In the genomic region with DNA sequence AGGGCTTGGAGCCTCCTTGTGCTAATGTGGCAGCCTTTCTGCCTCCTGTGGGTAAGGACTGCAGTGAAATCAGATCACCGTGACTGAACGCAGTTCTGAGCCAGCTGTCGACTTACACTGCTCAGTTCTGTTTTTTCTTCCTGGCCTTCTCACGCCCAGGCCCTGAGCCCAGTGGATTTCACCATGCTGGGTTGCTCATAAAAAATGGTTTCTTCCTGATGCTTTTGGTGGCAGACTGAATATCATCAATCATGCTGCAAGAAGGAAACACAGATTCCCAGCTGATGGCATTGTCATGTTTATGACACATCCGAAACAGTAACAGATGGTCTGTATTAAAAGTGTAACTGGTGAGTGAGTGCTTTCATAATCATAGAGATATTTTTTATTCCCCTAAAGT, we compare ENCODE assay signal across 18 cellular contexts.
DNase-seq lines count a peak whose midpoint lies in the region; ATAC-seq and TF ChIP-seq lines count a peak whose summit lies in the region.
"Had no signal": no experiment of that assay in that cellular context is flagged by ENCODE, and none has a peak within 500 bp of the region (broad histone marks: within the 10 kb centered on the region; RNA-seq: fewer than 3 reads in every experiment).

No MANE protein-coding gene starts in this region.

- H2AFZ ChIP-seq in smooth muscle cell (ENCODE audit: low read depth) = no peak overlapping the region

- peak; percentile 88 for ATAC-seq in gastroesophageal sphincter

- H3K36me3 ChIP-seq in adipocyte (ENCODE audit: control insufficient read depth, insufficient read depth, low read length, severe bottlenecking) (no peaks in the 10 kb centered on the region), gastroesophageal sphincter (no peaks in the 10 kb centered on the region), smooth muscle cell (ENCODE audit: low read depth) (no peaks in the 10 kb centered on the region), prostate gland (no peaks in the 10 kb centered on the region)
- H3K36me3 ChIP-seq: adrenal gland, BLaER1, transverse colon had no signal

- no peak for TF ChIP-seq EP300 in gastroesophageal sphincter (IDR thresholded peaks at IDR 0.05)

- no peak overlapping the region for H3K4me2 ChIP-seq in smooth muscle cell
- H3K4me2 ChIP-seq: BLaER1 had no signal

- peaks cover 11% of the 10 kb centered on the region for H3K4me1 ChIP-seq in adipocyte (ENCODE audit: control insufficient read depth, insufficient read depth, low read length)
- H3K4me1 ChIP-seq in gastroesophageal sphincter = no peaks in the 10 kb centered on the region
- no peaks in the 10 kb centered on the region for H3K4me1 ChIP-seq in smooth muscle cell (ENCODE audit: low read depth)
- no peaks in the 10 kb centered on the region for H3K4me1 ChIP-seq in prostate gland (replicated peaks)
- H3K4me1 ChIP-seq: adrenal gland, BLaER1, transverse colon had no signal

- peaks cover 6% of the 10 kb centered on the region for H3K27me3 ChIP-seq in adipocyte (replicated peaks; ENCODE audit: control insufficient read depth, insufficient read depth, low read length)
- H3K27me3 ChIP-seq in gastroesophageal sphincter = no peaks in the 10 kb centered on the region
- H3K27me3 ChIP-seq in smooth muscle cell (ENCODE audit: low read depth) = no peaks in the 10 kb centered on the region
- no peaks in the 10 kb centered on the region for H3K27me3 ChIP-seq in prostate gland (replicated peaks; ENCODE audit: insufficient read depth)
- H3K27me3 ChIP-seq: adrenal gland, BLaER1, transverse colon had no signal

- H3K79me2 ChIP-seq in smooth muscle cell (ENCODE audit: low read depth) = no peaks in the 10 kb centered on the region

- H3K4me3 ChIP-seq in adipocyte (ENCODE audit: low read length) (no peak overlapping the region), gastroesophageal sphincter (no peak overlapping the region), smooth muscle cell (no peak overlapping the region), prostate gland (no peak overlapping the region)
- H3K4me3 ChIP-seq: adrenal gland, BLaER1, transverse colon had no signal

- H3K9me3 ChIP-seq in adipocyte (ENCODE audit: control insufficient read depth, low read length) = peaks cover 8% of the 10 kb centered on the region
- H3K9me3 ChIP-seq in gastroesophageal sphincter = no peaks in the 10 kb centered on the region
- H3K9me3 ChIP-seq in smooth muscle cell (replicated peaks; ENCODE audit: low read depth) = no peaks in the 10 kb centered on the region
- H3K9me3 ChIP-seq in prostate gland = no peaks in the 10 kb centered on the region

- WGBS in gastroesophageal sphincter (ENCODE audit: low coverage in 1 of 2), 2 donors = 42% methylated on average over 5 of the region's 5 CpGs; no CpG with 5 or more reads in 1 of the 2 donors
- WGBS in smooth muscle cell (ENCODE audit: low lambda C conversion rate) = 35% methylated on average over 5 of the region's 5 CpGs
- 68% methylated on average over 5 of the region's 5 CpGs for WGBS in prostate gland

- intact Hi-C loops in prostate gland (cut with DNase I) = no loop called here

- no peaks in the 10 kb centered on the region for H3F3A ChIP-seq in smooth muscle cell (ENCODE audit: low read depth)

- TF ChIP-seq POLR2A in gastroesophageal sphincter (IDR thresholded peaks at IDR 0.05) = no peak
- no peak for TF ChIP-seq POLR2A in prostate gland (IDR thresholded peaks at IDR 0.05)

- H3K9ac ChIP-seq in adipocyte (ENCODE audit: low read length) = peak overlapping the region; percentile 16
- H3K9ac ChIP-seq in smooth muscle cell (ENCODE audit: low read depth) = no peak overlapping the region
- H3K9ac ChIP-seq: BLaER1 had no signal

- DNase-seq in LHCN-M2 (ENCODE audit: low read depth) (peak; percentile 90), adipocyte (ENCODE audit: low read depth) (peak; percentile 27), superior temporal gyrus (ENCODE audit: extremely low spot score) (peak; percentile 58), smooth muscle cell (lab: John Stamatoyannopoulos, UW; ENCODE audit: unreplicated experiment) (no peak), prostate gland (ENCODE audit: low spot score) (no peak), HCEC 1CT (no peak)
- no peak for DNase-seq in activated CD4-positive, CD25-positive, alpha-beta regulatory T cell treated with anti-CD3 and anti-CD28 coated beads, Interleukin-2, amount 50 U/mL, for 72 hours
- DNase-seq: activated CD8-positive, alpha-beta memory T cell treated with anti-CD3 and anti-CD28 coated beads for 24 hours; DMS79 treated with DMSO at 0.1 percent for 48 hours; head of caudate nucleus; KBM-7; mesendoderm; NCI-H1105; T-helper 1 cell; transverse colon had no signal

- H4K20me1 ChIP-seq in smooth muscle cell (ENCODE audit: low read depth) = no peaks in the 10 kb centered on the region
- H4K20me1 ChIP-seq: BLaER1 had no signal

- H3K27ac ChIP-seq in gastroesophageal sphincter (no peak overlapping the region), smooth muscle cell (ENCODE audit: low read depth) (no peak overlapping the region), prostate gland (no peak overlapping the region)
- H3K27ac ChIP-seq: adrenal gland, BLaER1, transverse colon had no signal

- no peak for TF ChIP-seq CTCF in gastroesophageal sphincter (IDR thresholded peaks at IDR 0.05)
- TF ChIP-seq CTCF in smooth muscle cell (IDR thresholded peaks at IDR 0.05; ENCODE audit: borderline replicate concordance, insufficient read depth, poor library complexity, severe bottlenecking) = no peak
- no peak for TF ChIP-seq CTCF in prostate gland (IDR thresholded peaks at IDR 0.05)

Comparison
In these comparisons a context has a peak if more than half of its experiments do, and no peak if none do; other contexts are left out.
1. DNase-seq: peak in LHCN-M2 (single experiment), adipocyte (single experiment) and superior temporal gyrus (single experiment); none in smooth muscle cell (single experiment), prostate gland (single experiment), activated CD4-positive, CD25-positive, alpha-beta regulatory T cell treated with anti-CD3 and anti-CD28 coated beads, Interleukin-2, amount 50 U/mL, for 72 hours (single experiment) and HCEC 1CT (single experiment).